9 cellular contexts compared by ENCODE assay signal in genomic region chr1:93613895-93614294, GRCh38.
A peak's percentile ranks its signal among the peaks of the same experiment; 100 is the strongest.
DNase-seq lines count a peak whose midpoint lies in the region; ATAC-seq and TF ChIP-seq lines count a peak whose summit lies in the region.
"Had no signal": no experiment of that assay in that cellular context is flagged by ENCODE, and none has a peak within 500 bp of the region (broad histone marks: within the 10 kb centered on the region; RNA-seq: fewer than 3 reads in every experiment).

No MANE protein-coding gene starts in this region.

- H3K4me1 Mint-ChIP-seq in endodermal cell (peaks cover 73% of the 10 kb centered on the region), mesothelial cell of epicardium (peaks cover 61% of the 10 kb centered on the region)

- H3K9me3 ChIP-seq in PC-3 (ENCODE audit: low read length) (no peaks in the 10 kb centered on the region), endodermal cell (ENCODE audit: control insufficient read depth, low read length) (no peaks in the 10 kb centered on the region), tibial nerve (no peaks in the 10 kb centered on the region)

- no peak for TF ChIP-seq CTCF in PC-3 (conservative IDR thresholded peaks at IDR 0.05; ENCODE audit: low read depth, low read length)
- TF ChIP-seq CTCF in endodermal cell (conservative IDR thresholded peaks at IDR 0.05): no peak
- no peak for TF ChIP-seq CTCF in mesothelial cell of epicardium (IDR thresholded peaks at IDR 0.05; ENCODE audit: unreplicated experiment)
- no peak for TF ChIP-seq CTCF in tibial nerve (IDR thresholded peaks at IDR 0.05)

- no peak overlapping the region for H3K9ac ChIP-seq in PC-3 (ENCODE audit: low read length)
- no peak overlapping the region for H3K9ac ChIP-seq in endodermal cell (ENCODE audit: extremely low read depth, low read length, poor library complexity, severe bottlenecking)

- POLR2A ChIA-PET in PC-3 (lab: Charles Lee; ENCODE audit: unreplicated experiment): no interaction called here

- no peak overlapping the region for H2AFZ ChIP-seq in PC-3 (ENCODE audit: low read length)

- DNase-seq in PC-3 (no peak), endodermal cell (peak; percentile 55), mesothelial cell of epicardium (ENCODE audit: low spot score in 2 of 2, unreplicated experiment in 2 of 2) (no peak), tibial nerve (ENCODE audit: low spot score in 2 of 2) (peak in 1 of 2 donors; percentile 37), GOT3 (lab: John Stamatoyannopoulos, UW) (no peak), GM19240 (ENCODE audit: insufficient read length, low spot score) (no peak)
- no peak for DNase-seq in stimulated activated CD8-positive, alpha-beta memory T cell treated with anti-CD3 and anti-CD28 coated beads, Interleukin-4, amount 100 ng/mL, for 48 hours
- DNase-seq: activated gamma-delta T cell had no signal

- peak overlapping the region; percentile 2 for H3K4me2 ChIP-seq in PC-3 (ENCODE audit: low read length)

- H3K36me3 ChIP-seq in PC-3 (ENCODE audit: low read depth, low read length) (peaks cover 52% of the 10 kb centered on the region), endodermal cell (ENCODE audit: control insufficient read depth, insufficient read depth, low read length) (peaks cover 56% of the 10 kb centered on the region), tibial nerve (no peaks in the 10 kb centered on the region)

- H3K4me3 Mint-ChIP-seq in endodermal cell: peak overlapping the region; percentile 3
- no peak overlapping the region for H3K4me3 Mint-ChIP-seq in mesothelial cell of epicardium

- peak in 1 of 2 donors; percentile 35 for TF ChIP-seq EP300 in tibial nerve (IDR thresholded peaks at IDR 0.05)

- H3K36me3 Mint-ChIP-seq in endodermal cell (ENCODE audit: low read depth) (peaks cover 16% of the 10 kb centered on the region), mesothelial cell of epicardium (no peaks in the 10 kb centered on the region)

- CTCF ChIA-PET in PC-3 (lab: Charles Lee): no interaction called here

- peaks cover 100% of the 10 kb centered on the region for H3K79me2 ChIP-seq in PC-3 (ENCODE audit: low read length)

- no peaks in the 10 kb centered on the region for H3K27me3 Mint-ChIP-seq in endodermal cell (ENCODE audit: insufficient read depth)
- no peaks in the 10 kb centered on the region for H3K27me3 Mint-ChIP-seq in mesothelial cell of epicardium (ENCODE audit: low read depth)

- no TSS peak for BruUV-seq in PC-3 (replicated peaks; lab: Mats Ljungman, UMichigan)

- H3K27ac Mint-ChIP-seq in endodermal cell (peak overlapping the region; percentile 97), mesothelial cell of epicardium (peak overlapping the region; percentile 68)

- peak overlapping the region; percentile 52 for H3K27ac ChIP-seq in PC-3 (ENCODE audit: low read length)
- no peak overlapping the region for H3K27ac ChIP-seq in endodermal cell (ENCODE audit: low read depth, low read length)
- H3K27ac ChIP-seq in tibial nerve: peak overlapping the region; percentile 46 to 85 (median 61)

- H3K27me3 ChIP-seq in PC-3 (ENCODE audit: low read length) (no peaks in the 10 kb centered on the region), endodermal cell (ENCODE audit: control insufficient read depth, insufficient read depth, low read length, poor library complexity, severe bottlenecking) (no peaks in the 10 kb centered on the region), tibial nerve (no peaks in the 10 kb centered on the region)

- ATAC-seq in PC-3 (no peak), HG03175 (IDR thresholded peaks at IDR 0.05; ENCODE audit: unreplicated experiment) (no peak)

- intact Hi-C loops in PC-3 (cut with micrococcal nuclease): no loop called here

- no peak for TF ChIP-seq POLR2A in tibial nerve (IDR thresholded peaks at IDR 0.05)

- H3K4me1 ChIP-seq in PC-3 (ENCODE audit: insufficient read depth, low read length) (peaks cover 54% of the 10 kb centered on the region), endodermal cell (ENCODE audit: control insufficient read depth, insufficient read depth, low read length) (peaks cover 57% of the 10 kb centered on the region), tibial nerve (peaks cover 0 to 93% (median 54%) of the 10 kb centered on the region in 4 donors)

- peaks cover 92% of the 10 kb centered on the region for H4K20me1 ChIP-seq in PC-3 (ENCODE audit: low read length)

- H3K9me2 ChIP-seq in PC-3 (replicated peaks; ENCODE audit: low read length): no peaks in the 10 kb centered on the region

- H3K9me3 Mint-ChIP-seq in endodermal cell: no peaks in the 10 kb centered on the region
- H3K9me3 Mint-ChIP-seq in mesothelial cell of epicardium: no peaks in the 10 kb centered on the region

- no peak overlapping the region for H3K4me3 ChIP-seq in PC-3 (ENCODE audit: low read length)
- no peak overlapping the region for H3K4me3 ChIP-seq in endodermal cell (ENCODE audit: low read length)
- peak overlapping the region; percentile 13 to 47 (median 26) for H3K4me3 ChIP-seq in tibial nerve

- peaks cover 8% of the 10 kb centered on the region for H3F3A ChIP-seq in PC-3 (ENCODE audit: low read length, unreplicated experiment)

- WGBS in endodermal cell (ENCODE audit: insufficient coverage in 1 of 2, insufficient read length in 1 of 2), 2 experiments: 81 to 87% methylated on average over 9 to 11 of the region's 11 CpGs
- WGBS in tibial nerve, 2 donors: 16 to 32% methylated on average over 11 of the region's 11 CpGs

Comparison
In these comparisons a context has a peak if more than half of its experiments do, and no peak if none do; other contexts are left out.
1. H3K4me3 ChIP-seq: peak in tibial nerve (4 of 4); none in PC-3 (single experiment) and endodermal cell (single experiment).